8 cellular contexts compared by ENCODE assay signal in genomic region chr13:98144501-98145350, GRCh38. TPM values are rescaled to one million over a fixed set of nuclear protein-coding genes. Genes with fewer than 3 reads are reported as not detected.
DNase-seq lines count a peak whose midpoint lies in the region; ATAC-seq and TF ChIP-seq lines count a peak whose summit lies in the region.

No MANE protein-coding gene starts in this region.

- H3K79me2 ChIP-seq in neural cell (replicated peaks; ENCODE audit: insufficient read depth, low read length) = peaks cover 61% of the 10 kb centered on the region

- no peak for TF ChIP-seq RAD21 in neural cell (conservative IDR thresholded peaks at IDR 0.05)

- no peaks in the 10 kb centered on the region for H3K36me3 Mint-ChIP-seq in activated naive CD4-positive, alpha-beta T cell treated with anti-CD3 and anti-CD28 coated beads, Interleukin-2, amount 50 U/mL, for 24 hours

- no peak overlapping the region for H3K27ac Mint-ChIP-seq in activated naive CD4-positive, alpha-beta T cell treated with anti-CD3 and anti-CD28 coated beads, Interleukin-2, amount 50 U/mL, for 24 hours

- no peak for TF ChIP-seq EP300 in neural cell (conservative IDR thresholded peaks at IDR 0.05; ENCODE audit: poor library complexity, severe bottlenecking)

- no peak for TF ChIP-seq POLR2A in esophagus squamous epithelium (IDR thresholded peaks at IDR 0.05)

- H3K27ac ChIP-seq in esophagus squamous epithelium (peak overlapping the region in 3 of 4 donors; percentile 12 to 80 (median 16)), neural cell (ENCODE audit: low read length) (peak overlapping the region; percentile 60)

- H3K4me1 ChIP-seq in esophagus squamous epithelium = peaks cover 12 to 33% (median 18%) of the 10 kb centered on the region in 3 donors

- H3K27me3 Mint-ChIP-seq in activated naive CD4-positive, alpha-beta T cell treated with anti-CD3 and anti-CD28 coated beads, Interleukin-2, amount 50 U/mL, for 24 hours = peaks cover 37% of the 10 kb centered on the region

- ATAC-seq in GM21786 (IDR thresholded peaks at IDR 0.05; ENCODE audit: unreplicated experiment) (no peak), HG03571 (IDR thresholded peaks at IDR 0.05; ENCODE audit: unreplicated experiment) (no peak)

- no peaks in the 10 kb centered on the region for H4K20me1 ChIP-seq in neural cell (ENCODE audit: insufficient read depth)

- TF ChIP-seq CTCF in esophagus squamous epithelium (IDR thresholded peaks at IDR 0.05) (no peak), neural cell (IDR thresholded peaks at IDR 0.05; ENCODE audit: poor library complexity, severe bottlenecking) (peak; percentile 37)

- peak overlapping the region; percentile 45 to 81 (median 68) for H3K4me3 ChIP-seq in esophagus squamous epithelium
- peak overlapping the region; percentile 81 for H3K4me3 ChIP-seq in neural cell (ENCODE audit: low read length)

- peak overlapping the region; percentile 85 for H3K9ac ChIP-seq in neural cell (ENCODE audit: low read length)

- H3K9me3 ChIP-seq in esophagus squamous epithelium = no peaks in the 10 kb centered on the region
- no peaks in the 10 kb centered on the region for H3K9me3 ChIP-seq in neural cell (ENCODE audit: low read length)

- peaks cover 0 to 65% (median 3%) of the 10 kb centered on the region in 4 donors for H3K27me3 ChIP-seq in esophagus squamous epithelium
- H3K27me3 ChIP-seq in neural cell (ENCODE audit: insufficient read depth, low read depth, low read length) = no peaks in the 10 kb centered on the region

- intact Hi-C loops in esophagus squamous epithelium (cut with DNase I) = no loop called here

- H3F3A ChIP-seq in neural cell (ENCODE audit: insufficient read depth, low read length, poor library complexity, severe bottlenecking) = peaks cover 7% of the 10 kb centered on the region

- no peak overlapping the region for H2AFZ ChIP-seq in neural cell (ENCODE audit: low read depth, low read length)

- H3K9me3 Mint-ChIP-seq in activated naive CD4-positive, alpha-beta T cell treated with anti-CD3 and anti-CD28 coated beads, Interleukin-2, amount 50 U/mL, for 24 hours = no peaks in the 10 kb centered on the region

- WGBS in esophagus squamous epithelium, 2 donors = 42 to 43% methylated on average over 16 to 17 of the region's 17 CpGs

- no peaks in the 10 kb centered on the region for H3K9me2 ChIP-seq in neural cell (ENCODE audit: insufficient read depth, low read length)

- peaks cover 12% of the 10 kb centered on the region for H3K4me1 Mint-ChIP-seq in activated naive CD4-positive, alpha-beta T cell treated with anti-CD3 and anti-CD28 coated beads, Interleukin-2, amount 50 U/mL, for 24 hours

- no peak for DNase-seq in activated naive CD4-positive, alpha-beta T cell treated with anti-CD3 and anti-CD28 coated beads, Interleukin-2, amount 50 U/mL, for 16 hours
- DNase-seq in esophagus squamous epithelium (lab: John Stamatoyannopoulos, UW) = no peak
- DNase-seq in stimulated activated naive CD4-positive, alpha-beta T cell (lab: John Stamatoyannopoulos, UW) = no peak

- H3K36me3 ChIP-seq in esophagus squamous epithelium (no peaks in the 10 kb centered on the region), neural cell (ENCODE audit: insufficient read depth, low read length) (no peaks in the 10 kb centered on the region)

- H3K4me3 Mint-ChIP-seq in activated naive CD4-positive, alpha-beta T cell treated with anti-CD3 and anti-CD28 coated beads, Interleukin-2, amount 50 U/mL, for 24 hours = peak overlapping the region; percentile 76

- H3K4me2 ChIP-seq in neural cell (ENCODE audit: low read length) = peak overlapping the region; percentile 93

TF ChIP-seq in PFSK-1, 5 proteins besides CTCF, POLR2A, EP300 and RAD21:
- TF ChIP-seq POLR2AphosphoS5 (IDR thresholded peaks at IDR 0.05; ENCODE audit: low read depth, low read length) (peak; percentile 33; the same call in 1 of the 2 replicates), SIN3A (IDR thresholded peaks at IDR 0.05; ENCODE audit: borderline replicate concordance, insufficient read depth, low read length) (peak; percentile 35; the same call in 1 of the 2 replicates), REST (IDR thresholded peaks at IDR 0.05; ENCODE audit: insufficient read depth in 1 of 2, low read depth in 2 of 2, low read length in 2 of 2) (no peak), TAF1 (IDR thresholded peaks at IDR 0.05; ENCODE audit: borderline replicate concordance, insufficient read depth, low read length) (no peak)
TF ChIP-seq in PFSK-1: peak in this region for 2.

TF ChIP-seq in neural cell, 6 proteins besides CTCF, POLR2A, EP300 and RAD21:
- TF ChIP-seq TAF1 (IDR thresholded peaks at IDR 0.05; ENCODE audit: low read depth) (no peak), EZH2 (IDR thresholded peaks at IDR 0.05; ENCODE audit: borderline replicate concordance, insufficient read depth, low read length, poor library complexity, severe bottlenecking) (no peak), REST (IDR thresholded peaks at IDR 0.05; ENCODE audit: borderline replicate concordance) (no peak), POLR2AphosphoS5 (IDR thresholded peaks at IDR 0.05) (no peak), MXI1 (conservative IDR thresholded peaks at IDR 0.05; ENCODE audit: poor library complexity, severe bottlenecking) (peak; percentile 88), SMC3 (conservative IDR thresholded peaks at IDR 0.05; ENCODE audit: poor library complexity) (no peak)

RNA-seq across cellular contexts. Expression of gene FARP1, which starts 1.8 kb away (rescaled TPM):
- polyA plus RNA-seq in PFSK-1 (2012; ENCODE audit: insufficient read length, low read depth) = 82.8 TPM
- total RNA-seq in esophagus squamous epithelium = 10 to 100 TPM in 1 of 4 donors, 1 to 10 TPM in 3; 1.5 to 10.3 (median 6.4) TPM
- 19.7 and 27.9 TPM in 2 replicates for polyA plus RNA-seq in neural cell
- 98.6 and 125 TPM in 2 replicates for polyA minus RNA-seq in neural cell

RNA-seq across cellular contexts. Expression of gene RNF113B, which starts 32.3 kb away (rescaled TPM):
- not detected for polyA plus RNA-seq in PFSK-1 (2012; ENCODE audit: insufficient read length, low read depth)
- not detected for total RNA-seq in esophagus squamous epithelium
- not detected in 2 replicates for polyA plus RNA-seq in neural cell
- polyA minus RNA-seq in neural cell = not detected in 2 replicates
